ENCODE assay signal across 1 cellular context in genomic region chr2:9774266-9774665, GRCh38.
TF ChIP-seq lines count a peak whose summit lies in the region.

No MANE protein-coding gene starts in this region.

TF ChIP-seq in IMR-90, 13 proteins besides CTCF, POLR2A, EP300 and RAD21:
- TF ChIP-seq SMC3 (IDR thresholded peaks at IDR 0.05; ENCODE audit: low read depth, low read length) = no peak
- no peak for TF ChIP-seq ELK1 (IDR thresholded peaks at IDR 0.05; ENCODE audit: borderline replicate concordance, low read depth, low read length)
- no peak for TF ChIP-seq RCOR1 (IDR thresholded peaks at IDR 0.05; ENCODE audit: insufficient replicate concordance, low read length)
- no peak for TF ChIP-seq USF2 (IDR thresholded peaks at IDR 0.05; ENCODE audit: low read depth, low read length)
- TF ChIP-seq FOS (IDR thresholded peaks at IDR 0.05; ENCODE audit: low read depth, low read length) = no peak
- no peak for TF ChIP-seq CEBPB (IDR thresholded peaks at IDR 0.05; ENCODE audit: low read depth, low read length)
- TF ChIP-seq BHLHE40 (IDR thresholded peaks at IDR 0.05; ENCODE audit: low read depth, low read length) = no peak
- no peak for TF ChIP-seq CHD1 (IDR thresholded peaks at IDR 0.05; ENCODE audit: low read depth, low read length)
- TF ChIP-seq NFE2L2 (IDR thresholded peaks at IDR 0.05; ENCODE audit: low read depth, low read length) = no peak
- TF ChIP-seq MXI1 (IDR thresholded peaks at IDR 0.05; ENCODE audit: borderline replicate concordance, low read depth, low read length) = no peak
- no peak for TF ChIP-seq MAFK (IDR thresholded peaks at IDR 0.05; ENCODE audit: low read depth, low read length)
- TF ChIP-seq MAZ (IDR thresholded peaks at IDR 0.05; ENCODE audit: borderline replicate concordance, low read depth, low read length) = no peak
- TF ChIP-seq RFX5 (IDR thresholded peaks at IDR 0.05; ENCODE audit: low read depth, low read length) = no peak
